9 cellular contexts compared by ENCODE assay signal in the genomic region with DNA sequence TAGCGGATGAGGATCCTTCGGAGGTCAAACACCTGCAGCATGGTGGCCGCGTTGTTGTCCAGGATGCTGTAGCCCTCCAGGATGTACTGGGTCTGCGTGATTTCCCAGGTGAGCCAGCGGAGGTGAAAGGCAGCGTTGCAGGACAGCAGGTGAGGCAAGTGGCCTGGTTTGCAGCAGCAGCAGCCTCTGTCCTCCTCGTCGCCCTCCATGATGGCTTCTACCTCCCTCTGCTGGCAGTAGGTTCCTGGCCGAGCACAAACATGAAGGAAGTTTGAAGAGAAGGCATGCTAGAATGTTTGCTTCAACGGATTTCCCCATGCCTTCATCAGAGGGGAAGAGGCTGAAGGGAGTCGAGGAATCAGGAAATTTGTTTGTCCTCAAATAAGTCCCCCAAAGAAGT.
DNase-seq lines count a peak whose midpoint lies in the region; ATAC-seq and TF ChIP-seq lines count a peak whose summit lies in the region.
"Had no signal": no experiment of that assay in that cellular context is flagged by ENCODE, and none has a peak within 500 bp of the region (broad histone marks: within the 10 kb centered on the region; RNA-seq: fewer than 3 reads in every experiment).

No MANE protein-coding gene starts in this region.

- H3K4me1 ChIP-seq in Caco-2: peaks cover 6% of the 10 kb centered on the region; the same call in 1 of the 2 replicates

- peaks cover 7% of the 10 kb centered on the region for H3K27me3 Mint-ChIP-seq in Caco-2 (ENCODE audit: insufficient read depth, unreplicated experiment)
- H3K27me3 Mint-ChIP-seq: stimulated activated naive CD8-positive, alpha-beta T cell treated with anti-CD3 and anti-CD28 coated beads, Interleukin-15, amount 100 ng/mL, for 72 hours had no signal

- H3K9me3 Mint-ChIP-seq in Caco-2 (ENCODE audit: unreplicated experiment): no peaks in the 10 kb centered on the region
- H3K9me3 Mint-ChIP-seq: stimulated activated naive CD8-positive, alpha-beta T cell treated with anti-CD3 and anti-CD28 coated beads, Interleukin-15, amount 100 ng/mL, for 72 hours had no signal

- no peak for ATAC-seq in stimulated activated naive CD8-positive, alpha-beta T cell treated with anti-CD3 and anti-CD28 coated beads, Interleukin-15, Interleukin-2, amounts not matched to agents 100 U/mL and 50 U/mL, for 24 hours
- no peak for ATAC-seq in HG03432 (IDR thresholded peaks at IDR 0.05; ENCODE audit: unreplicated experiment)
- ATAC-seq: stimulated activated naive CD8-positive, alpha-beta T cell treated with anti-CD3 and anti-CD28 coated beads, Interleukin-15, amount 100 ng/mL, for 72 hours had no signal

- CTCF ChIA-PET in Caco-2 (lab: Charles Lee): interaction anchor here (1.0 to 1.9 kb wide), 3 partner anchors 10 to 395 kb away, joined by 3 to 7 read pairs (median 5); a partner anchor contains a TSS

- H3K9me3 ChIP-seq in Caco-2: no peaks in the 10 kb centered on the region

- peaks cover 6% of the 10 kb centered on the region for H3K36me3 Mint-ChIP-seq in Caco-2 (ENCODE audit: insufficient read depth, unreplicated experiment)

- H3K4me1 Mint-ChIP-seq in Caco-2 (ENCODE audit: low read depth, unreplicated experiment): peaks cover 25% of the 10 kb centered on the region
- H3K4me1 Mint-ChIP-seq: stimulated activated naive CD8-positive, alpha-beta T cell treated with anti-CD3 and anti-CD28 coated beads, Interleukin-15, amount 100 ng/mL, for 72 hours had no signal

- POLR2A ChIA-PET in Caco-2 (lab: Charles Lee): interaction anchor here (0.7 kb wide), 1 partner anchor 13 kb away, joined by 3 read pairs; no protein-coding TSS in a partner anchor

- H3K4me3 Mint-ChIP-seq in Caco-2 (ENCODE audit: unreplicated experiment): no peak overlapping the region
- H3K4me3 Mint-ChIP-seq: stimulated activated naive CD8-positive, alpha-beta T cell treated with anti-CD3 and anti-CD28 coated beads, Interleukin-15, amount 100 ng/mL, for 72 hours had no signal

- H3K36me3 ChIP-seq in Caco-2 (ENCODE audit: control insufficient read depth, insufficient read depth, low read length): no peaks in the 10 kb centered on the region

- no peak overlapping the region for H3K4me3 ChIP-seq in Caco-2 (ENCODE audit: low read depth, low read length)

- intact Hi-C loops in Caco-2 (cut with micrococcal nuclease; ENCODE audit: unreplicated experiment): loop anchor here (1.0 to 5.0 kb wide), 6 partner anchors 29 to 395 kb away; a partner anchor contains a TSS

- peak; percentile 82 to 83 for DNase-seq in Caco-2
- DNase-seq in HT-29 (ENCODE audit: low spot score): peak; percentile 75
- DNase-seq in SK-MEL-5 (ENCODE audit: low read depth, low spot score): peak; percentile 61
- DNase-seq in globus pallidus (ENCODE audit: low spot score): peak; percentile 45
- DNase-seq in stimulated activated naive CD8-positive, alpha-beta T cell treated with anti-CD3 and anti-CD28 coated beads, Interleukin-15, Interleukin-2, amounts not matched to agents 100 U/mL and 50 U/mL, for 24 hours: peak; percentile 9
- DNase-seq in NCI-H2107 treated with DMSO at 0.1 percent for 48 hours (lab: John Stamatoyannopoulos, UW; ENCODE audit: unreplicated experiment): no peak
- DNase-seq in NK-92 (lab: John Stamatoyannopoulos, UW; ENCODE audit: unreplicated experiment): no peak

- no peak overlapping the region for H3K27ac Mint-ChIP-seq in Caco-2 (ENCODE audit: unreplicated experiment)

- in situ Hi-C loops in SK-MEL-5 (cut with HindIII; ENCODE audit: low pct_unique_long_range_greater_than_20kb, low sequenced_read_pairs): no loop called here

- BruUV-seq in Caco-2 (replicated peaks; lab: Mats Ljungman, UMichigan): no TSS peak

- H3K27me3 ChIP-seq in Caco-2 (replicated peaks; ENCODE audit: control insufficient read depth, insufficient read depth, low read length): no peaks in the 10 kb centered on the region

- peak; percentile 74 to 94 for TF ChIP-seq CTCF in Caco-2 (IDR thresholded peaks at IDR 0.05; ENCODE audit: insufficient read depth in 1 of 2, low read depth in 1 of 2, low read length in 1 of 2, severe bottlenecking in 1 of 2, unreplicated experiment in 1 of 2)

Comparison
In these comparisons a context has a peak if more than half of its experiments do, and no peak if none do; other contexts are left out.
1. DNase-seq: peak in Caco-2 (2 of 2), HT-29 (single experiment), SK-MEL-5 (single experiment), globus pallidus (single experiment) and stimulated activated naive CD8-positive, alpha-beta T cell treated with anti-CD3 and anti-CD28 coated beads, Interleukin-15, Interleukin-2, amounts not matched to agents 100 U/mL and 50 U/mL, for 24 hours (single experiment); none in NCI-H2107 treated with DMSO at 0.1 percent for 48 hours (single experiment) and NK-92 (single experiment).